Comparison of ENCODE assay signal across 10 cellular contexts in the genomic region with DNA sequence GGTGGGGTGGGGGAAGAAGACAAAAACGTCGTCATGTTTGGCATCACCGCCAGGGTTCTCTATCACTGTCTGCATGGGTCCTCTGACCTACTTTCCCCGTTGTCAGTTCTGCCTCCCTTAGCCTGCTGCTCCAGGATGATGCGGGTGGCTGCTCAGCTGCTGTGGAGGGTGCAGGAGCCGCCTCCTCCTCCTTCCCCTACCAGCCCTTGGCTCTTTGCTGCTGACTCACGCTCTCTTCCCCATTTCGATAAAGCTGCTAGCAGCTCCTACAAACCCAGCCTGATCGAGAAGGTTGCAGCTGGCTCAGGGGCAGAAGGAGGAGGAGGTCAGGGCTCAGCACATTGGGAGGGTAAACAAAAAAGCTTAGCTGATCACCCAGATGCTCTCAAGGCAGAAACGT.
DNase-seq lines count a peak whose midpoint lies in the region; ATAC-seq and TF ChIP-seq lines count a peak whose summit lies in the region.
"Had no signal": no experiment of that assay in that cellular context is flagged by ENCODE, and none has a peak within 500 bp of the region (broad histone marks: within the 10 kb centered on the region; RNA-seq: fewer than 3 reads in every experiment).

No MANE protein-coding gene starts in this region.

- no peak for TF ChIP-seq CTCF in epithelial cell of esophagus (IDR thresholded peaks at IDR 0.05; ENCODE audit: insufficient read depth, low read depth, low read length, missing control alignments)

- no peak overlapping the region for H3K4me3 ChIP-seq in epithelial cell of esophagus (ENCODE audit: low read length)

- ATAC-seq in GM21717 (IDR thresholded peaks at IDR 0.05; ENCODE audit: unreplicated experiment) (no peak), GM19351 (IDR thresholded peaks at IDR 0.05; ENCODE audit: unreplicated experiment) (no peak)
- ATAC-seq: activated T-helper 17 cell treated with anti-CD3 and anti-CD28 coated beads, Interleukin-2, amount 50 U/mL, for 72 hours had no signal

- DNase-seq in NCI-H1105 treated with DMSO at 0.1 percent for 48 hours (lab: John Stamatoyannopoulos, UW) (peak; percentile 11), NCI-H1105 (lab: John Stamatoyannopoulos, UW) (no peak), OCI-M1 (lab: John Stamatoyannopoulos, UW) (peak; percentile 92), epithelial cell of esophagus (ENCODE audit: low read depth) (peak; percentile 15), retina (peak; percentile 59)
- no peak for DNase-seq in NK-92 treated with Interleukin-12 subunit alpha and Interleukin-12 subunit beta, amount 100 ng/mL, for 24 hours (lab: John Stamatoyannopoulos, UW)
- DNase-seq: 8988T had no signal

Comparison
In these comparisons a context has a peak if more than half of its experiments do, and no peak if none do; other contexts are left out.
1. DNase-seq: peak in NCI-H1105 treated with DMSO at 0.1 percent for 48 hours (single experiment), OCI-M1 (single experiment), epithelial cell of esophagus (single experiment) and retina (single experiment); none in NCI-H1105 (single experiment) and NK-92 treated with Interleukin-12 subunit alpha and Interleukin-12 subunit beta, amount 100 ng/mL, for 24 hours (single experiment).